Comparison of ENCODE assay signal across 1 cellular context in genomic region chr19:6278051-6278450, GRCh38.
TF ChIP-seq lines count a peak whose summit lies in the region.

No MANE protein-coding gene starts in this region.

TF ChIP-seq in HepG2, 621 proteins besides CTCF, POLR2A, EP300 and RAD21:
- no peak for TF ChIP-seq HNF1A (IDR thresholded peaks at IDR 0.05; ENCODE audit: low read depth)
- no peak for TF ChIP-seq HNF1A (CRISPR knock-in tag; IDR thresholded peaks at IDR 0.05; ENCODE audit: borderline replicate concordance)
- TF ChIP-seq ZNF280B (CRISPR knock-in tag; IDR thresholded peaks at IDR 0.05; ENCODE audit: borderline replicate concordance): no peak
- no peak for TF ChIP-seq KLF6 (CRISPR knock-in tag; IDR thresholded peaks at IDR 0.05)
- no peak for TF ChIP-seq BRCA1 (CRISPR knock-in tag; IDR thresholded peaks at IDR 0.05)
- no peak for TF ChIP-seq RFX3 (CRISPR knock-in tag; IDR thresholded peaks at IDR 0.05)
- TF ChIP-seq DR1 (CRISPR knock-in tag; IDR thresholded peaks at IDR 0.05): no peak
- no peak for TF ChIP-seq AKAP8 (CRISPR knock-in tag; IDR thresholded peaks at IDR 0.05)
- TF ChIP-seq ZNF207 (IDR thresholded peaks at IDR 0.05; ENCODE audit: borderline replicate concordance): no peak
- no peak for TF ChIP-seq KDM2A (CRISPR knock-in tag; IDR thresholded peaks at IDR 0.05; ENCODE audit: borderline replicate concordance, low read depth)
- no peak for TF ChIP-seq NFYB (CRISPR knock-in tag; IDR thresholded peaks at IDR 0.05)
- no peak for TF ChIP-seq SIN3A (IDR thresholded peaks at IDR 0.05; ENCODE audit: borderline replicate concordance, low read depth, low read length)
TF ChIP-seq in HepG2: peak in this region for 0.
